1 cellular context compared by ENCODE assay signal in the genomic region with DNA sequence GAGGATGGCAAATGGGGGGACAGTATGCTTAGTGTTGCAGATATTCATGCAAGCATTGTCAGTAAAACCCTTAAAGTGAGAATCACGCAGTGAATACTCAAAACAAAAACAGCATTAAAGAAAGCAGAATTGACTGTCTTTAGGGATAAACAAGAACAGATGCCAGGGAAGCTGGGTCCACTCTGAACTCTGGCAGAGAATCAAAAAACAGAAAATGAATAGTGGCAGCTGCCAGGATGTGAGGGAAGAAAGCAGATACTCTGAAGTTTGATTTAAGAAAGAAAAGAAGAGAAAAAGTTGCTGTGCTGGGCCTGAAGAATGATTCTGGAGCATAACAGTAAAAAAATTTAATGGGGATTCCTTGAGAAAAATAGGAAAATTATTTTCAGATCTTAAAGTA.
TF ChIP-seq lines count a peak whose summit lies in the region.

No MANE protein-coding gene starts in this region.

TF ChIP-seq in GM23338, 12 proteins besides CTCF, POLR2A, EP300 and RAD21 (continued from another document):
- TF ChIP-seq, protein P1, sequence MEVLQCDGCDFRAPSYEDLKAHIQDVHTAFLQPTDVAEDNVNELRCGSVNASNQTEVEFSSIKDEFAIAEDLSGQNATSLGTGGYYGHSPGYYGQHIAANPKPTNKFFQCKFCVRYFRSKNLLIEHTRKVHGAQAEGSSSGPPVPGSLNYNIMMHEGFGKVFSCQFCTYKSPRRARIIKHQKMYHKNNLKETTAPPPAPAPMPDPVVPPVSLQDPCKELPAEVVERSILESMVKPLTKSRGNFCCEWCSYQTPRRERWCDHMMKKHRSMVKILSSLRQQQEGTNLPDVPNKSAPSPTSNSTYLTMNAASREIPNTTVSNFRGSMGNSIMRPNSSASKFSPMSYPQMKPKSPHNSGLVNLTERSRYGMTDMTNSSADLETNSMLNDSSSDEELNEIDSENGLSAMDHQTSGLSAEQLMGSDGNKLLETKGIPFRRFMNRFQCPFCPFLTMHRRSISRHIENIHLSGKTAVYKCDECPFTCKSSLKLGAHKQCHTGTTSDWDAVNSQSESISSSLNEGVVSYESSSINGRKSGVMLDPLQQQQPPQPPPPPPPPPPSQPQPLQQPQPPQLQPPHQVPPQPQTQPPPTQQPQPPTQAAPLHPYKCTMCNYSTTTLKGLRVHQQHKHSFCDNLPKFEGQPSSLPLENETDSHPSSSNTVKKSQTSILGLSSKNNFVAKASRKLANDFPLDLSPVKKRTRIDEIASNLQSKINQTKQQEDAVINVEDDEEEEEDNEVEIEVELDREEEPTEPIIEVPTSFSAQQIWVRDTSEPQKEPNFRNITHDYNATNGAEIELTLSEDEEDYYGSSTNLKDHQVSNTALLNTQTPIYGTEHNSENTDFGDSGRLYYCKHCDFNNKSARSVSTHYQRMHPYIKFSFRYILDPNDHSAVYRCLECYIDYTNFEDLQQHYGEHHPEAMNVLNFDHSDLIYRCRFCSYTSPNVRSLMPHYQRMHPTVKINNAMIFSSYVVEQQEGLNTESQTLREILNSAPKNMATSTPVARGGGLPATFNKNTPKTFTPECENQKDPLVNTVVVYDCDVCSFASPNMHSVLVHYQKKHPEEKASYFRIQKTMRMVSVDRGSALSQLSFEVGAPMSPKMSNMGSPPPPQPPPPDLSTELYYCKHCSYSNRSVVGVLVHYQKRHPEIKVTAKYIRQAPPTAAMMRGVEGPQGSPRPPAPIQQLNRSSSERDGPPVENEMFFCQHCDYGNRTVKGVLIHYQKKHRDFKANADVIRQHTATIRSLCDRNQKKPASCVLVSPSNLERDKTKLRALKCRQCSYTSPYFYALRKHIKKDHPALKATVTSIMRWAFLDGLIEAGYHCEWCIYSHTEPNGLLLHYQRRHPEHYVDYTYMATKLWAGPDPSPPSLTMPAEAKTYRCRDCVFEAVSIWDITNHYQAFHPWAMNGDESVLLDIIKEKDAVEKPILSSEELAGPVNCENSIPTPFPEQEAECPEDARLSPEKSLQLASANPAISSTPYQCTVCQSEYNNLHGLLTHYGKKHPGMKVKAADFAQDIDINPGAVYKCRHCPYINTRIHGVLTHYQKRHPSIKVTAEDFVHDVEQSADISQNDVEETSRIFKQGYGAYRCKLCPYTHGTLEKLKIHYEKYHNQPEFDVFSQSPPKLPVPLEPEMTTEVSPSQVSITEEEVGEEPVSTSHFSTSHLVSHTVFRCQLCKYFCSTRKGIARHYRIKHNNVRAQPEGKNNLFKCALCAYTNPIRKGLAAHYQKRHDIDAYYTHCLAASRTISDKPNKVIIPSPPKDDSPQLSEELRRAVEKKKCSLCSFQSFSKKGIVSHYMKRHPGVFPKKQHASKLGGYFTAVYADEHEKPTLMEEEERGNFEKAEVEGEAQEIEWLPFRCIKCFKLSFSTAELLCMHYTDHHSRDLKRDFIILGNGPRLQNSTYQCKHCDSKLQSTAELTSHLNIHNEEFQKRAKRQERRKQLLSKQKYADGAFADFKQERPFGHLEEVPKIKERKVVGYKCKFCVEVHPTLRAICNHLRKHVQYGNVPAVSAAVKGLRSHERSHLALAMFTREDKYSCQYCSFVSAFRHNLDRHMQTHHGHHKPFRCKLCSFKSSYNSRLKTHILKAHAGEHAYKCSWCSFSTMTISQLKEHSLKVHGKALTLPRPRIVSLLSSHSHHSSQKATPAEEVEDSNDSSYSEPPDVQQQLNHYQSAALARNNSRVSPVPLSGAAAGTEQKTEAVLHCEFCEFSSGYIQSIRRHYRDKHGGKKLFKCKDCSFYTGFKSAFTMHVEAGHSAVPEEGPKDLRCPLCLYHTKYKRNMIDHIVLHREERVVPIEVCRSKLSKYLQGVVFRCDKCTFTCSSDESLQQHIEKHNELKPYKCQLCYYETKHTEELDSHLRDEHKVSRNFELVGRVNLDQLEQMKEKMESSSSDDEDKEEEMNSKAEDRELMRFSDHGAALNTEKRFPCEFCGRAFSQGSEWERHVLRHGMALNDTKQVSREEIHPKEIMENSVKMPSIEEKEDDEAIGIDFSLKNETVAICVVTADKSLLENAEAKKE (CRISPR knock-in tag; IDR thresholded peaks at IDR 0.05): no peak
- TF ChIP-seq ZNF331 (CRISPR knock-in tag; IDR thresholded peaks at IDR 0.05; ENCODE audit: low read depth) (no peak), CREB1 (CRISPR knock-in tag; IDR thresholded peaks at IDR 0.05; ENCODE audit: low read depth) (no peak), EZH2phosphoT487 (IDR thresholded peaks at IDR 0.05; ENCODE audit: unreplicated experiment) (no peak), ZNF114 (CRISPR knock-in tag; IDR thresholded peaks at IDR 0.05) (no peak)
- TF ChIP-seq, protein P2, sequence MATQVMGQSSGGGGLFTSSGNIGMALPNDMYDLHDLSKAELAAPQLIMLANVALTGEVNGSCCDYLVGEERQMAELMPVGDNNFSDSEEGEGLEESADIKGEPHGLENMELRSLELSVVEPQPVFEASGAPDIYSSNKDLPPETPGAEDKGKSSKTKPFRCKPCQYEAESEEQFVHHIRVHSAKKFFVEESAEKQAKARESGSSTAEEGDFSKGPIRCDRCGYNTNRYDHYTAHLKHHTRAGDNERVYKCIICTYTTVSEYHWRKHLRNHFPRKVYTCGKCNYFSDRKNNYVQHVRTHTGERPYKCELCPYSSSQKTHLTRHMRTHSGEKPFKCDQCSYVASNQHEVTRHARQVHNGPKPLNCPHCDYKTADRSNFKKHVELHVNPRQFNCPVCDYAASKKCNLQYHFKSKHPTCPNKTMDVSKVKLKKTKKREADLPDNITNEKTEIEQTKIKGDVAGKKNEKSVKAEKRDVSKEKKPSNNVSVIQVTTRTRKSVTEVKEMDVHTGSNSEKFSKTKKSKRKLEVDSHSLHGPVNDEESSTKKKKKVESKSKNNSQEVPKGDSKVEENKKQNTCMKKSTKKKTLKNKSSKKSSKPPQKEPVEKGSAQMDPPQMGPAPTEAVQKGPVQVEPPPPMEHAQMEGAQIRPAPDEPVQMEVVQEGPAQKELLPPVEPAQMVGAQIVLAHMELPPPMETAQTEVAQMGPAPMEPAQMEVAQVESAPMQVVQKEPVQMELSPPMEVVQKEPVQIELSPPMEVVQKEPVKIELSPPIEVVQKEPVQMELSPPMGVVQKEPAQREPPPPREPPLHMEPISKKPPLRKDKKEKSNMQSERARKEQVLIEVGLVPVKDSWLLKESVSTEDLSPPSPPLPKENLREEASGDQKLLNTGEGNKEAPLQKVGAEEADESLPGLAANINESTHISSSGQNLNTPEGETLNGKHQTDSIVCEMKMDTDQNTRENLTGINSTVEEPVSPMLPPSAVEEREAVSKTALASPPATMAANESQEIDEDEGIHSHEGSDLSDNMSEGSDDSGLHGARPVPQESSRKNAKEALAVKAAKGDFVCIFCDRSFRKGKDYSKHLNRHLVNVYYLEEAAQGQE (IDR thresholded peaks at IDR 0.05; ENCODE audit: unreplicated experiment): no peak
- TF ChIP-seq, protein P3, sequence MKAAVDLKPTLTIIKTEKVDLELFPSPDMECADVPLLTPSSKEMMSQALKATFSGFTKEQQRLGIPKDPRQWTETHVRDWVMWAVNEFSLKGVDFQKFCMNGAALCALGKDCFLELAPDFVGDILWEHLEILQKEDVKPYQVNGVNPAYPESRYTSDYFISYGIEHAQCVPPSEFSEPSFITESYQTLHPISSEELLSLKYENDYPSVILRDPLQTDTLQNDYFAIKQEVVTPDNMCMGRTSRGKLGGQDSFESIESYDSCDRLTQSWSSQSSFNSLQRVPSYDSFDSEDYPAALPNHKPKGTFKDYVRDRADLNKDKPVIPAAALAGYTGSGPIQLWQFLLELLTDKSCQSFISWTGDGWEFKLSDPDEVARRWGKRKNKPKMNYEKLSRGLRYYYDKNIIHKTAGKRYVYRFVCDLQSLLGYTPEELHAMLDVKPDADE (IDR thresholded peaks at IDR 0.05): no peak
